Comparison of ENCODE assay signal across 13 cellular contexts in genomic region chr19:6069268-6069771, GRCh38. TPM values are rescaled to one million over a fixed set of nuclear protein-coding genes. Genes with fewer than 3 reads are reported as not detected.
DNase-seq lines count a peak whose midpoint lies in the region; ATAC-seq and TF ChIP-seq lines count a peak whose summit lies in the region.
"Had no signal": no experiment of that assay in that cellular context is flagged by ENCODE, and none has a peak within 500 bp of the region (broad histone marks: within the 10 kb centered on the region; RNA-seq: fewer than 3 reads in every experiment).

No MANE protein-coding gene starts in this region.

- H3K4me1 ChIP-seq in esophagus squamous epithelium = peaks cover 30 to 57% (median 41%) of the 10 kb centered on the region in 3 donors
- peaks cover 7% of the 10 kb centered on the region for H3K4me1 ChIP-seq in testis

- H3K4me1 Mint-ChIP-seq in activated CD4-positive, alpha-beta T cell treated with anti-CD3 and anti-CD28 coated beads, Interleukin-2, amount 10 ng/mL, durations not matched to agents 24 days and 14 days = peaks cover 27% of the 10 kb centered on the region
- peaks cover 18% of the 10 kb centered on the region for H3K4me1 Mint-ChIP-seq in T-helper 2 cell treated with Interferon-gamma antibody and Interleukin-4, amounts not matched to agents 5 μg/mL and 100 μg/mL, for 36 hours (ENCODE audit: low read depth)
- H3K4me1 Mint-ChIP-seq in stimulated activated naive CD8-positive, alpha-beta T cell treated with anti-CD3 and anti-CD28 coated beads, Interleukin-15, Interleukin-2, amounts not matched to agents 100 ng/mL and 50 ng/mL, for 24 hours (ENCODE audit: low read depth) = peaks cover 38% of the 10 kb centered on the region

- intact Hi-C loops in activated CD4-positive, alpha-beta T cell treated with anti-CD3 and anti-CD28 coated beads, Interleukin-2, amount 10 ng/mL, durations not matched to agents 24 days and 14 days (cut with micrococcal nuclease) = no loop called here
- intact Hi-C loops in esophagus squamous epithelium (cut with DNase I) = no loop called here
- intact Hi-C loops in testis (cut with DNase I; ENCODE audit: low total_unique reads) = no loop called here

- H3K36me3 ChIP-seq in esophagus squamous epithelium (no peaks in the 10 kb centered on the region), testis (ENCODE audit: low read depth, missing control alignments) (no peaks in the 10 kb centered on the region)

- ATAC-seq in GM21786 (IDR thresholded peaks at IDR 0.05; ENCODE audit: unreplicated experiment) = no peak
- no peak for ATAC-seq in GM19328 (IDR thresholded peaks at IDR 0.05; ENCODE audit: unreplicated experiment)
- ATAC-seq: A549, Panc1 had no signal

- no peak overlapping the region for H3K4me3 Mint-ChIP-seq in activated CD4-positive, alpha-beta T cell treated with anti-CD3 and anti-CD28 coated beads, Interleukin-2, amount 10 ng/mL, durations not matched to agents 24 days and 14 days
- no peak overlapping the region for H3K4me3 Mint-ChIP-seq in T-helper 2 cell treated with Interferon-gamma antibody and Interleukin-4, amounts not matched to agents 5 μg/mL and 100 μg/mL, for 36 hours
- H3K4me3 Mint-ChIP-seq in stimulated activated naive CD8-positive, alpha-beta T cell treated with anti-CD3 and anti-CD28 coated beads, Interleukin-15, Interleukin-2, amounts not matched to agents 100 ng/mL and 50 ng/mL, for 24 hours = no peak overlapping the region
- H3K4me3 Mint-ChIP-seq: activated T-cell treated with anti-CD3 and anti-CD28 coated beads, Interleukin-2, amount 50 U/mL, for 4 hours had no signal

- H3K27ac ChIP-seq in esophagus squamous epithelium = peak overlapping the region in 3 of 4 donors; percentile 89 to 96 (median 95)
- no peak overlapping the region for H3K27ac ChIP-seq in testis

- H3K4me3 ChIP-seq in esophagus squamous epithelium = no peak overlapping the region
- no peak overlapping the region for H3K4me3 ChIP-seq in testis
- H3K4me3 ChIP-seq: A549 had no signal

- DNase-seq in activated CD4-positive, alpha-beta T cell treated with anti-CD3 and anti-CD28 coated beads, Interleukin-2, amount 10 ng/mL, durations not matched to agents 24 days and 14 days = peak; percentile 64
- no peak for DNase-seq in activated CD4-positive, alpha-beta T cell treated with anti-CD3 and anti-CD28 coated beads for 1 hour
- DNase-seq in T-helper 2 cell treated with Interferon-gamma antibody and Interleukin-4, amounts not matched to agents 5 μg/mL and 100 μg/mL, for 36 hours (ENCODE audit: low spot score) = no peak
- DNase-seq in esophagus squamous epithelium (lab: John Stamatoyannopoulos, UW) (no peak), testis (no peak)
- DNase-seq: activated T-cell treated with anti-CD3 and anti-CD28 coated beads, Interleukin-2, amount 50 U/mL, for 4 hours; DMS79; stimulated activated CD4-positive, alpha-beta T cell treated with anti-CD3 and anti-CD28 coated beads, Interleukin-1b, Interleukin-23, amount 100 ng/mL, for 48 hours had no signal

- no peak for TF ChIP-seq CTCF in esophagus squamous epithelium (IDR thresholded peaks at IDR 0.05)
- no peak for TF ChIP-seq CTCF in testis (IDR thresholded peaks at IDR 0.05)

- no peak for TF ChIP-seq POLR2A in esophagus squamous epithelium (IDR thresholded peaks at IDR 0.05)
- no peak for TF ChIP-seq POLR2A in testis (IDR thresholded peaks at IDR 0.05)

- H3K9me3 Mint-ChIP-seq in activated CD4-positive, alpha-beta T cell treated with anti-CD3 and anti-CD28 coated beads, Interleukin-2, amount 10 ng/mL, durations not matched to agents 24 days and 14 days = peaks cover 15% of the 10 kb centered on the region
- peaks cover 7% of the 10 kb centered on the region for H3K9me3 Mint-ChIP-seq in T-helper 2 cell treated with Interferon-gamma antibody and Interleukin-4, amounts not matched to agents 5 μg/mL and 100 μg/mL, for 36 hours
- no peaks in the 10 kb centered on the region for H3K9me3 Mint-ChIP-seq in stimulated activated naive CD8-positive, alpha-beta T cell treated with anti-CD3 and anti-CD28 coated beads, Interleukin-15, Interleukin-2, amounts not matched to agents 100 ng/mL and 50 ng/mL, for 24 hours
- H3K9me3 Mint-ChIP-seq: activated T-cell treated with anti-CD3 and anti-CD28 coated beads, Interleukin-2, amount 50 U/mL, for 4 hours had no signal

- no peaks in the 10 kb centered on the region for H3K27me3 Mint-ChIP-seq in activated CD4-positive, alpha-beta T cell treated with anti-CD3 and anti-CD28 coated beads, Interleukin-2, amount 10 ng/mL, durations not matched to agents 24 days and 14 days
- peaks cover 6% of the 10 kb centered on the region for H3K27me3 Mint-ChIP-seq in T-helper 2 cell treated with Interferon-gamma antibody and Interleukin-4, amounts not matched to agents 5 μg/mL and 100 μg/mL, for 36 hours (ENCODE audit: low read depth)
- H3K27me3 Mint-ChIP-seq in stimulated activated naive CD8-positive, alpha-beta T cell treated with anti-CD3 and anti-CD28 coated beads, Interleukin-15, Interleukin-2, amounts not matched to agents 100 ng/mL and 50 ng/mL, for 24 hours = no peaks in the 10 kb centered on the region

- H3K36me3 Mint-ChIP-seq in activated CD4-positive, alpha-beta T cell treated with anti-CD3 and anti-CD28 coated beads, Interleukin-2, amount 10 ng/mL, durations not matched to agents 24 days and 14 days (ENCODE audit: low read depth) = no peaks in the 10 kb centered on the region
- H3K36me3 Mint-ChIP-seq in T-helper 2 cell treated with Interferon-gamma antibody and Interleukin-4, amounts not matched to agents 5 μg/mL and 100 μg/mL, for 36 hours (ENCODE audit: low read depth) = no peaks in the 10 kb centered on the region
- peaks cover 4% of the 10 kb centered on the region for H3K36me3 Mint-ChIP-seq in stimulated activated naive CD8-positive, alpha-beta T cell treated with anti-CD3 and anti-CD28 coated beads, Interleukin-15, Interleukin-2, amounts not matched to agents 100 ng/mL and 50 ng/mL, for 24 hours (ENCODE audit: low read depth)

- H3K27me3 ChIP-seq in esophagus squamous epithelium = no peaks in the 10 kb centered on the region
- H3K27me3 ChIP-seq in testis = no peaks in the 10 kb centered on the region

- no peaks in the 10 kb centered on the region for H3K9me3 ChIP-seq in esophagus squamous epithelium
- H3K9me3 ChIP-seq in testis = no peaks in the 10 kb centered on the region
- H3K9me3 ChIP-seq: A549 had no signal

- peak overlapping the region; percentile 57 for H3K27ac Mint-ChIP-seq in activated CD4-positive, alpha-beta T cell treated with anti-CD3 and anti-CD28 coated beads, Interleukin-2, amount 10 ng/mL, durations not matched to agents 24 days and 14 days
- H3K27ac Mint-ChIP-seq in T-helper 2 cell treated with Interferon-gamma antibody and Interleukin-4, amounts not matched to agents 5 μg/mL and 100 μg/mL, for 36 hours = peak overlapping the region; percentile 72
- peak overlapping the region; percentile 86 for H3K27ac Mint-ChIP-seq in stimulated activated naive CD8-positive, alpha-beta T cell treated with anti-CD3 and anti-CD28 coated beads, Interleukin-15, Interleukin-2, amounts not matched to agents 100 ng/mL and 50 ng/mL, for 24 hours

RNA-seq across cellular contexts. Expression of gene RFX2, which starts 41.0 kb away (rescaled TPM):
- 10.5 and 10.7 TPM in 2 replicates for total RNA-seq in activated CD4-positive, alpha-beta T cell treated with anti-CD3 and anti-CD28 coated beads, Interleukin-2, amount 10 ng/mL, durations not matched to agents 24 days and 14 days
- total RNA-seq in esophagus squamous epithelium = 10 to 100 TPM in 1 of 4 donors, 1 to 10 TPM in 3; 5.2 to 21.4 (median 7.7) TPM
- 100 to 1,000 TPM in 1 of 2 donors, 10 to 100 TPM in 1; 92.9 to 127 TPM for total RNA-seq in testis
- 197 TPM for polyA plus RNA-seq in testis (ENCODE audit: insufficient read depth, low read depth, low replicate concordance)

Comparison
In these comparisons a context has a peak if more than half of its experiments do, and no peak if none do; other contexts are left out.
1. H3K27ac ChIP-seq: peak in esophagus squamous epithelium (3 of 4); none in testis (0 of 2).
2. Peak in every context shown above with its lines, with median percentiles within 50 percentile points of each other: H3K27ac Mint-ChIP-seq.